In genomic region chr6:109318328-109318876, GRCh38 we compare ENCODE assay signal across 1 cellular context.
A peak's percentile ranks its signal among the peaks of the same experiment; 100 is the strongest.
TF ChIP-seq lines count a peak whose summit lies in the region.

No MANE protein-coding gene starts in this region.

TF ChIP-seq in HepG2, 621 proteins besides CTCF, POLR2A, EP300 and RAD21 (continued from another document and continues in another):
- no peak for TF ChIP-seq THRA (CRISPR knock-in tag; IDR thresholded peaks at IDR 0.05; ENCODE audit: borderline replicate concordance)
- TF ChIP-seq ZSCAN5A (CRISPR knock-in tag; IDR thresholded peaks at IDR 0.05; ENCODE audit: borderline replicate concordance): no peak
- 0 out of 2 replicates have a peak, but pooled peaks have one; percentile 25 for TF ChIP-seq CREM (IDR thresholded peaks at IDR 0.05)
- no peak for TF ChIP-seq CREM (CRISPR knock-in tag; IDR thresholded peaks at IDR 0.05)
- no peak for TF ChIP-seq ZNF367 (CRISPR knock-in tag; IDR thresholded peaks at IDR 0.05; ENCODE audit: borderline replicate concordance)
- TF ChIP-seq ZKSCAN1 (IDR thresholded peaks at IDR 0.05; ENCODE audit: low read length): no peak
- peak; percentile 15; the same call in 1 of the 2 replicates for TF ChIP-seq ZNF12 (CRISPR knock-in tag; IDR thresholded peaks at IDR 0.05)
- TF ChIP-seq NCOR1 (IDR thresholded peaks at IDR 0.05; ENCODE audit: borderline replicate concordance, low read length): peak; percentile 72; the same call in 1 of the 2 replicates
- no peak for TF ChIP-seq SP4 (CRISPR knock-in tag; IDR thresholded peaks at IDR 0.05)
- TF ChIP-seq ZNF552 (CRISPR knock-in tag; IDR thresholded peaks at IDR 0.05; ENCODE audit: borderline replicate concordance): no peak
- peak; percentile 82 for TF ChIP-seq TFAP4 (IDR thresholded peaks at IDR 0.05; ENCODE audit: borderline replicate concordance, low read depth)
- peak; percentile 43 for TF ChIP-seq HNF4A (CRISPR knock-in tag; IDR thresholded peaks at IDR 0.05)
- TF ChIP-seq MED1 (CRISPR knock-in tag; IDR thresholded peaks at IDR 0.05): 0 out of 2 replicates have a peak, but pooled peaks have one; percentile 10
- no peak for TF ChIP-seq ZNF782 (CRISPR knock-in tag; IDR thresholded peaks at IDR 0.05; ENCODE audit: borderline replicate concordance)
- TF ChIP-seq AGO2 (optimal IDR thresholded peaks at IDR 0.05; ENCODE audit: low read depth, low read length): no peak
- TF ChIP-seq ERF (CRISPR knock-in tag; IDR thresholded peaks at IDR 0.05): no peak
- TF ChIP-seq RARA (CRISPR knock-in tag; IDR thresholded peaks at IDR 0.05): no peak; the same call in 1 of the 2 replicates
- no peak for TF ChIP-seq PPARG (CRISPR knock-in tag; conservative IDR thresholded peaks at IDR 0.05)
- no peak for TF ChIP-seq ZNF75D (CRISPR knock-in tag; IDR thresholded peaks at IDR 0.05; ENCODE audit: borderline replicate concordance)
- TF ChIP-seq PHF8 (CRISPR knock-in tag; IDR thresholded peaks at IDR 0.05): no peak
- no peak for TF ChIP-seq PLSCR1 (CRISPR knock-in tag; IDR thresholded peaks at IDR 0.05; ENCODE audit: borderline replicate concordance)
- TF ChIP-seq ZNF503 (CRISPR knock-in tag; IDR thresholded peaks at IDR 0.05): 0 out of 2 replicates have a peak, but pooled peaks have one; percentile 22
- no peak for TF ChIP-seq SP2 (CRISPR knock-in tag; IDR thresholded peaks at IDR 0.05)
- no peak for TF ChIP-seq DBP (CRISPR knock-in tag; IDR thresholded peaks at IDR 0.05; ENCODE audit: not compliant biosample characterization)
- TF ChIP-seq HNF1A (IDR thresholded peaks at IDR 0.05; ENCODE audit: low read depth): 0 out of 2 replicates have a peak, but pooled peaks have one; percentile 27
- TF ChIP-seq HNF1A (CRISPR knock-in tag; IDR thresholded peaks at IDR 0.05; ENCODE audit: borderline replicate concordance): peak; percentile 42; the same call in 1 of the 2 replicates
- no peak for TF ChIP-seq MXI1 (IDR thresholded peaks at IDR 0.05; ENCODE audit: borderline replicate concordance, low read depth, low read length)
- TF ChIP-seq ZSCAN25 (CRISPR knock-in tag; IDR thresholded peaks at IDR 0.05): no peak
- no peak for TF ChIP-seq RXRB (CRISPR knock-in tag; IDR thresholded peaks at IDR 0.05; ENCODE audit: borderline replicate concordance)
- TF ChIP-seq PAF1 (CRISPR knock-in tag; IDR thresholded peaks at IDR 0.05): no peak
- no peak for TF ChIP-seq MTF1 (CRISPR knock-in tag; IDR thresholded peaks at IDR 0.05)
- TF ChIP-seq JARID2 (CRISPR knock-in tag; IDR thresholded peaks at IDR 0.05; ENCODE audit: insufficient replicate concordance): no peak
- TF ChIP-seq ETS1 (CRISPR knock-in tag; IDR thresholded peaks at IDR 0.05): no peak
- no peak for TF ChIP-seq ZFAT (CRISPR knock-in tag; conservative IDR thresholded peaks at IDR 0.05)
- TF ChIP-seq DRAP1 (CRISPR knock-in tag; IDR thresholded peaks at IDR 0.05): no peak
- peak; percentile 89; the same call in 1 of the 2 replicates for TF ChIP-seq TBX3 (IDR thresholded peaks at IDR 0.05; ENCODE audit: borderline replicate concordance)
- no peak for TF ChIP-seq ZNF557 (CRISPR knock-in tag; IDR thresholded peaks at IDR 0.05)
- no peak for TF ChIP-seq PRDM4 (CRISPR knock-in tag; IDR thresholded peaks at IDR 0.05; ENCODE audit: borderline replicate concordance)
- TF ChIP-seq NFATC3 (CRISPR knock-in tag; IDR thresholded peaks at IDR 0.05): no peak
- TF ChIP-seq ZBTB14 (CRISPR knock-in tag; IDR thresholded peaks at IDR 0.05): no peak
- TF ChIP-seq ZNF570 (CRISPR knock-in tag; IDR thresholded peaks at IDR 0.05; ENCODE audit: borderline replicate concordance): no peak
- TF ChIP-seq POLR2G (IDR thresholded peaks at IDR 0.05; ENCODE audit: low read depth, low read length): no peak
- TF ChIP-seq LBX2 (CRISPR knock-in tag; IDR thresholded peaks at IDR 0.05; ENCODE audit: borderline replicate concordance): no peak
- no peak for TF ChIP-seq MAFG (CRISPR knock-in tag; IDR thresholded peaks at IDR 0.05)
- no peak for TF ChIP-seq CC2D1A (CRISPR knock-in tag; IDR thresholded peaks at IDR 0.05)
